ENCODE assay signal across 12 cellular contexts in the genomic region with DNA sequence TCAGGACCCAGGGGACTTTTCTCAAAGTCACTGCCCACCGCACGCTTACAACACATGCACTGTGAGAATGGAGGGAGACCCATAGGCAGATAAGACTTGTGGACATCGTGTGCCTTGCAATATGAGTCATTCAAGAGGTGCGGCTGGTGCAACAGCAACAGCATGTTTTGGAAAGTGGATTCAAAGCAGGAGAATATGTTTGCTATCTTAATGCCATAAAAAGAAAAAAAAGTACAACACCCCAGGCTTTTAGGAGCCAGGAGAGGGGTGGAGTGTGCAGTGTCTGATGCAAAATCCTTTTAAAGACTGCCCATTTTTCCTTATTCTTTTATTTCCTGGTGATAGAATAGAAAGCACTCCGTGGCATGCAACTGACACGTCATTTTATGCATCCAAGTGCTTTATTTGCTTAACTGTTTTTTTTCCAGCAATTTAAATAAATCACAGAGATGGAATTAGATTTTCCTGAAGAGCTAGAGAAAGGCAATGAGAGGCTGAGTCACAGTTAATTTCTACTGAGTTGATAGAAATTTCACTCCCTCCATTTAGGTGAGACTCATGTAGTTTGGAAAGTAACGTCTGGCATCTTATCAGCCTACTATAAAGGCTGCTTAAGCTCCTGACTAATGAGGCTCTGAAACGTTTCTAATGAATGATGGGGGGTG.
A peak's percentile ranks its signal among the peaks of the same experiment; 100 is the strongest.
DNase-seq lines count a peak whose midpoint lies in the region; FAIRE-seq and TF ChIP-seq lines count a peak whose summit lies in the region.
"Had no signal": no experiment of that assay in that cellular context is flagged by ENCODE, and none has a peak within 500 bp of the region (broad histone marks: within the 10 kb centered on the region; RNA-seq: fewer than 3 reads in every experiment).

No MANE protein-coding gene starts in this region.

- H3K27me3 ChIP-seq in astrocyte (ENCODE audit: insufficient read depth, low read length) (no peaks in the 10 kb centered on the region), layer of hippocampus (ENCODE audit: control insufficient read depth, insufficient read depth, low read length) (no peaks in the 10 kb centered on the region), adrenal gland (no peaks in the 10 kb centered on the region)

- H3K4me1 ChIP-seq in astrocyte (ENCODE audit: insufficient read depth, low read length), result peaks cover 10% of the 10 kb centered on the region
- no peaks in the 10 kb centered on the region for H3K4me1 ChIP-seq in adrenal gland (replicated peaks in 1 of 2)

- peak overlapping the region; percentile 51 for H3K4me3 ChIP-seq in astrocyte (ENCODE audit: insufficient read depth, low read depth, low read length)
- H3K4me3 ChIP-seq in adrenal gland, result no peak overlapping the region

- H3K27me3 Mint-ChIP-seq in astrocyte (ENCODE audit: low read depth, unreplicated experiment), result no peaks in the 10 kb centered on the region

- H2AFZ ChIP-seq in astrocyte (ENCODE audit: low read depth, low read length), result peak overlapping the region; percentile 26

- FAIRE-seq in astrocyte (lab: Jason Lieb, UNC), result no peak
- FAIRE-seq: H1, kidney had no signal

- no peaks in the 10 kb centered on the region for H3K36me3 ChIP-seq in astrocyte (ENCODE audit: insufficient read depth, low read length)
- H3K36me3 ChIP-seq in adrenal gland (replicated peaks in 1 of 2), result no peaks in the 10 kb centered on the region

- H3K9me3 ChIP-seq in astrocyte (ENCODE audit: insufficient read depth, low read depth, low read length) (no peaks in the 10 kb centered on the region), adrenal gland (replicated peaks in 1 of 3) (no peaks in the 10 kb centered on the region)

- TF ChIP-seq CTCF in astrocyte (IDR thresholded peaks at IDR 0.05; ENCODE audit: insufficient read depth, low read depth, low read length) (peak; percentile 12), adrenal gland (IDR thresholded peaks at IDR 0.05) (no peak)

- H3K36me3 Mint-ChIP-seq in astrocyte (ENCODE audit: low read depth, unreplicated experiment), result no peaks in the 10 kb centered on the region

- H3K27ac Mint-ChIP-seq in astrocyte (ENCODE audit: unreplicated experiment), result no peak overlapping the region

- H3K4me2 ChIP-seq in astrocyte (ENCODE audit: low read length), result peak overlapping the region; percentile 83

- H3K9ac ChIP-seq in astrocyte (ENCODE audit: low read length), result peak overlapping the region; percentile 18

- no peaks in the 10 kb centered on the region for H3K79me2 ChIP-seq in astrocyte (ENCODE audit: insufficient read depth, low read length)

- no peak for TF ChIP-seq POLR2A in adrenal gland (IDR thresholded peaks at IDR 0.05)

- H3K27ac ChIP-seq in astrocyte (ENCODE audit: low read depth, low read length) (peak overlapping the region; percentile 8), layer of hippocampus (ENCODE audit: low read depth, low read length) (peak overlapping the region; percentile 30), adrenal gland (no peak overlapping the region)

- H4K20me1 ChIP-seq in astrocyte (ENCODE audit: insufficient read depth, low read length), result no peaks in the 10 kb centered on the region

- DNase-seq in Ammon's horn (ENCODE audit: low spot score), result peak; percentile 13
- peak; percentile 22 for DNase-seq in HuH-7 (ENCODE audit: low spot score)
- DNase-seq in astrocyte (ENCODE audit: low read depth), result peak; percentile 73
- no peak for DNase-seq in T-helper 2 cell
- no peak for DNase-seq in adrenal gland
- DNase-seq in stimulated activated CD4-positive, alpha-beta T cell treated with anti-CD3 and anti-CD28 coated beads, Interleukin-2, amount 100 ng/mL, for 24 hours, result no peak
- DNase-seq in RPMI8226, result no peak
- DNase-seq: activated T-cell treated with anti-CD3 and anti-CD28 coated beads, Interleukin-2, amount 50 U/mL, for 48 hours; kidney; NCI-H2171 treated with DMSO at 0.1 percent for 48 hours had no signal

- WGBS in adrenal gland, 4 donors, result 52 to 57% (median 54%) methylated on average over 8 of the region's 8 CpGs

- no peak overlapping the region for H3K4me3 Mint-ChIP-seq in astrocyte (ENCODE audit: unreplicated experiment)

- intact Hi-C loops in adrenal gland (cut with DNase I), result no loop called here

- no peaks in the 10 kb centered on the region for H3K9me3 Mint-ChIP-seq in astrocyte (ENCODE audit: unreplicated experiment)

- no peaks in the 10 kb centered on the region for H3K4me1 Mint-ChIP-seq in astrocyte (ENCODE audit: low read depth, unreplicated experiment)

Comparison
In these comparisons a context has a peak if more than half of its experiments do, and no peak if none do; other contexts are left out.
1. DNase-seq: peak in Ammon's horn (single experiment), HuH-7 (single experiment) and astrocyte (single experiment); none in T-helper 2 cell (0 of 5), adrenal gland (0 of 7), stimulated activated CD4-positive, alpha-beta T cell treated with anti-CD3 and anti-CD28 coated beads, Interleukin-2, amount 100 ng/mL, for 24 hours (0 of 2) and RPMI8226 (single experiment).
2. H3K27ac ChIP-seq: peak in astrocyte (single experiment) and layer of hippocampus (single experiment); none in adrenal gland (0 of 5).